12 cellular contexts compared by ENCODE assay signal in genomic region chr19:18501832-18502231, GRCh38. TPM values are rescaled to one million over a fixed set of nuclear protein-coding genes. Genes with fewer than 3 reads are reported as not detected.
A peak's percentile ranks its signal among the peaks of the same experiment; 100 is the strongest.
DNase-seq lines count a peak whose midpoint lies in the region; FAIRE-seq and TF ChIP-seq lines count a peak whose summit lies in the region.
"Had no signal": no experiment of that assay in that cellular context is flagged by ENCODE, and none has a peak within 500 bp of the region (broad histone marks: within the 10 kb centered on the region; RNA-seq: fewer than 3 reads in every experiment).

No MANE protein-coding gene starts in this region.

- no TSS peak for BruUV-seq in mammary epithelial cell (replicated peaks; lab: Mats Ljungman, UMichigan)

- H4K91ac ChIP-seq in H1 (replicated peaks; ENCODE audit: insufficient read length, low read length) (no peak overlapping the region), neuronal stem cell (ENCODE audit: low read depth, low read length, poor library complexity) (no peak overlapping the region)

- DNase-seq in breast epithelium (ENCODE audit: low spot score in 2 of 2): no peak
- no peak for DNase-seq in mammary epithelial cell
- DNase-seq in H1 (ENCODE audit: low read depth in 1 of 2, low spot score in 2 of 2): no peak
- no peak for DNase-seq in neuronal stem cell (ENCODE audit: low spot score)
- no peak for DNase-seq in vagina (ENCODE audit: extremely low spot score in 2 of 2)
- no peak for DNase-seq in Karpas-422
- DNase-seq in OCI-M2 (lab: John Stamatoyannopoulos, UW; ENCODE audit: unreplicated experiment): no peak
- DNase-seq in foreskin fibroblast: no peak
- DNase-seq: activated CD4-positive, alpha-beta T cell treated with anti-CD3 and anti-CD28 coated beads, Interleukin-2, amount 50 U/mL, for 4 hours; hippocampal formation; NCI-H1092 treated with DMSO at 0.1 percent for 48 hours had no signal

- TF ChIP-seq POLR2A in breast epithelium (IDR thresholded peaks at IDR 0.05): no peak
- no peak for TF ChIP-seq POLR2A in H1 (IDR thresholded peaks at IDR 0.05; ENCODE audit: control extremely low read depth in 1 of 2, low read depth in 2 of 2, low read length in 2 of 2)
- no peak for TF ChIP-seq POLR2A in vagina (IDR thresholded peaks at IDR 0.05)

- no peak for TF ChIP-seq EP300 in H1 (IDR thresholded peaks at IDR 0.05; ENCODE audit: borderline replicate concordance in 1 of 2, low read depth in 2 of 2, low read length in 2 of 2)

- CTCF ChIA-PET in mammary epithelial cell (lab: Charles Lee; ENCODE audit: low non-redundant PET) (no interaction called here), H1 (lab: Charles Lee; ENCODE audit: partially characterized antibody) (interaction anchor here (0.9 to 32.9 kb wide), 7 partner anchors 10 to 228 kb away, joined by 3 to 458 read pairs (median 5); no protein-coding TSS in a partner anchor)

- H2AK5ac ChIP-seq in H1 (ENCODE audit: low read depth, low read length): no peak overlapping the region
- no peak overlapping the region for H2AK5ac ChIP-seq in neuronal stem cell (ENCODE audit: low read depth, low read length)

- H3K79me2 ChIP-seq in mammary epithelial cell (ENCODE audit: insufficient read depth, low read length): peaks cover 98% of the 10 kb centered on the region
- peaks cover 0 to 59% of the 10 kb centered on the region in 2 experiments; a peak in 3 of 4 replicates for H3K79me2 ChIP-seq in H1 (ENCODE audit: control insufficient read depth in 1 of 2, insufficient read depth in 2 of 2, low read length in 2 of 2)
- peaks cover 96% of the 10 kb centered on the region for H3K79me2 ChIP-seq in Karpas-422 (ENCODE audit: low read length)

- H3K23me2 ChIP-seq in H1 (ENCODE audit: low read depth, low read length): no peaks in the 10 kb centered on the region

- H2BK12ac ChIP-seq in H1 (ENCODE audit: low read depth, low read length) (no peak overlapping the region), neuronal stem cell (ENCODE audit: low read length) (no peak overlapping the region)

- H3K4me1 ChIP-seq in breast epithelium: peaks cover 27 to 37% of the 10 kb centered on the region in 2 donors
- H3K4me1 ChIP-seq in mammary epithelial cell (ENCODE audit: insufficient read depth, low read length): peaks cover 34% of the 10 kb centered on the region
- H3K4me1 ChIP-seq in H1 (replicated peaks in 1 of 4; ENCODE audit: control insufficient read depth in 3 of 4, insufficient read depth in 4 of 4, low read length in 3 of 4): no peaks in the 10 kb centered on the region; a peak in 1 of 7 replicates
- peaks cover 2 to 4% of the 10 kb centered on the region in 2 donors for H3K4me1 ChIP-seq in neuronal stem cell (ENCODE audit: control insufficient read depth in 2 of 2, insufficient read depth in 1 of 2, low read depth in 1 of 2, low read length in 2 of 2)
- H3K4me1 ChIP-seq in vagina: peaks cover 100% of the 10 kb centered on the region
- H3K4me1 ChIP-seq in Karpas-422 (ENCODE audit: low read length): peaks cover 55% of the 10 kb centered on the region

- H2BK120ac ChIP-seq in H1 (replicated peaks; ENCODE audit: low read depth, low read length) (no peak overlapping the region), neuronal stem cell (ENCODE audit: low read depth, low read length) (no peak overlapping the region)

- H3K18ac ChIP-seq in H1 (ENCODE audit: extremely low read depth, low read length) (no peak overlapping the region), neuronal stem cell (ENCODE audit: low read length) (no peak overlapping the region)

- no peak overlapping the region for H3K4me2 ChIP-seq in mammary epithelial cell (ENCODE audit: insufficient read depth, low read depth, low read length)
- H3K4me2 ChIP-seq in H1 (ENCODE audit: insufficient read depth in 1 of 2, low read depth in 2 of 2, low read length in 2 of 2): no peak overlapping the region
- no peak overlapping the region for H3K4me2 ChIP-seq in neuronal stem cell (ENCODE audit: insufficient read depth, low read length, poor library complexity, severe bottlenecking)
- no peak overlapping the region for H3K4me2 ChIP-seq in Karpas-422 (ENCODE audit: low read depth, low read length, poor library complexity, severe bottlenecking)

- H3K14ac ChIP-seq in H1 (ENCODE audit: insufficient read length) (no peak overlapping the region), neuronal stem cell (ENCODE audit: low read length) (peak overlapping the region; percentile 75)

- no peak overlapping the region for H2BK5ac ChIP-seq in H1 (ENCODE audit: low read depth, low read length)
- no peak overlapping the region for H2BK5ac ChIP-seq in neuronal stem cell (ENCODE audit: low read length)

- H3K79me1 ChIP-seq in H1 (ENCODE audit: low read depth, low read length) (peaks cover 23% of the 10 kb centered on the region), neuronal stem cell (ENCODE audit: low read depth, low read length) (peaks cover 19% of the 10 kb centered on the region)

- intact Hi-C loops in breast epithelium (cut with DNase I; ENCODE audit: low total_unique reads): no loop called here
- intact Hi-C loops in mammary epithelial cell (cut with micrococcal nuclease): no loop called here
- intact Hi-C loops in vagina (cut with DNase I): no loop called here

- H4K8ac ChIP-seq in H1 (ENCODE audit: extremely low read depth, insufficient read depth, low read length) (peak overlapping the region; percentile 45; the same call in 1 of the 2 replicates), neuronal stem cell (ENCODE audit: low read depth, low read length) (no peak overlapping the region)

- peak overlapping the region; percentile 43 to 67 for H3K27ac ChIP-seq in breast epithelium
- no peak overlapping the region for H3K27ac ChIP-seq in mammary epithelial cell (ENCODE audit: insufficient read depth, low read depth, low read length)
- no peak overlapping the region for H3K27ac ChIP-seq in H1 (ENCODE audit: low read depth, low read length)
- H3K27ac ChIP-seq in neuronal stem cell (replicated peaks; ENCODE audit: low read length): no peak overlapping the region
- H3K27ac ChIP-seq in vagina: peak overlapping the region; percentile 41
- H3K27ac ChIP-seq in Karpas-422 (ENCODE audit: low read length): no peak overlapping the region

- no peaks in the 10 kb centered on the region for H3K9me2 ChIP-seq in Karpas-422 (replicated peaks; ENCODE audit: insufficient read depth, low read length)

- TF ChIP-seq CTCF in breast epithelium (IDR thresholded peaks at IDR 0.05) (no peak), mammary epithelial cell (conservative IDR thresholded peaks at IDR 0.05 in 1 of 2, IDR thresholded peaks at IDR 0.05 in 1 of 2; ENCODE audit: extremely low read depth in 1 of 2, insufficient read depth in 1 of 2, low read depth in 1 of 2, low read length in 2 of 2) (no peak), H1 (IDR thresholded peaks at IDR 0.05; ENCODE audit: control extremely low read depth in 1 of 3, insufficient read depth in 1 of 3, low read depth in 1 of 3, low read length in 3 of 3) (no peak), vagina (IDR thresholded peaks at IDR 0.05) (no peak), foreskin fibroblast (IDR thresholded peaks at IDR 0.05; ENCODE audit: low read depth, low read length) (no peak)

- H3K56ac ChIP-seq in H1 (replicated peaks; ENCODE audit: insufficient read length, low read depth, low read length): no peak overlapping the region

- H3K27me3 ChIP-seq in breast epithelium (no peaks in the 10 kb centered on the region), mammary epithelial cell (ENCODE audit: insufficient read depth, low read length) (no peaks in the 10 kb centered on the region), H1 (replicated peaks in 1 of 4; ENCODE audit: control insufficient read depth in 3 of 4, extremely low read depth in 1 of 4, insufficient read depth in 3 of 4, low read length in 3 of 4) (no peaks in the 10 kb centered on the region), neuronal stem cell (ENCODE audit: control insufficient read depth in 3 of 3, insufficient read depth in 3 of 3, low read depth in 1 of 3, low read length in 3 of 3) (peaks cover 0 to 2% (median 0%) of the 10 kb centered on the region in 3 experiments), vagina (no peaks in the 10 kb centered on the region), Karpas-422 (ENCODE audit: low read length) (no peaks in the 10 kb centered on the region)

- H2AFZ ChIP-seq in mammary epithelial cell (ENCODE audit: low read depth, low read length) (no peak overlapping the region), H1 (ENCODE audit: low read length) (no peak overlapping the region), neuronal stem cell (ENCODE audit: low read length) (no peak overlapping the region), Karpas-422 (ENCODE audit: low read length) (no peak overlapping the region)

- POLR2A ChIA-PET in H1 (lab: Charles Lee; ENCODE audit: partially characterized antibody): interaction anchor here (0.6 to 2.9 kb wide), 4 partner anchors 14 to 300 kb away, joined by 3 to 9 read pairs (median 3); partner anchors contain the start of gene REX1BD

- no peak overlapping the region for H3K23ac ChIP-seq in H1 (ENCODE audit: insufficient read length)
- H3K23ac ChIP-seq in neuronal stem cell (ENCODE audit: low read depth, low read length, poor library complexity): peak overlapping the region; percentile 49

- H3K36me3 ChIP-seq in breast epithelium (no peaks in the 10 kb centered on the region), mammary epithelial cell (ENCODE audit: insufficient read depth, low read length) (no peaks in the 10 kb centered on the region), H1 (ENCODE audit: control insufficient read depth in 2 of 4, insufficient read depth in 4 of 4, low read length in 3 of 4) (no peaks in the 10 kb centered on the region), neuronal stem cell (replicated peaks in 1 of 2; ENCODE audit: control insufficient read depth in 2 of 2, insufficient read depth in 2 of 2, low read length in 2 of 2) (no peaks in the 10 kb centered on the region), vagina (no peaks in the 10 kb centered on the region), Karpas-422 (ENCODE audit: insufficient read depth, low read length) (no peaks in the 10 kb centered on the region)

- H3K4ac ChIP-seq in H1 (replicated peaks; ENCODE audit: insufficient read length, low read depth, low read length) (no peak overlapping the region), neuronal stem cell (ENCODE audit: low read length) (peak overlapping the region; percentile 59)

- H2BK15ac ChIP-seq in H1 (ENCODE audit: low read length): no peak overlapping the region
- H2BK15ac ChIP-seq in neuronal stem cell (ENCODE audit: low read length): no peak overlapping the region

- no peak overlapping the region for H2BK20ac ChIP-seq in H1 (ENCODE audit: low read length)

- dilution Hi-C loops in mammary epithelial cell (cut with HindIII; ENCODE audit: low sequenced_read_pairs): no loop called here

- no peak for TF ChIP-seq RAD21 in H1 (IDR thresholded peaks at IDR 0.05 in 1 of 2, conservative IDR thresholded peaks at IDR 0.05 in 1 of 2; ENCODE audit: low read depth in 2 of 2, low read length in 2 of 2)

- no peak for FAIRE-seq in H1 (lab: Jason Lieb, UNC)

- H4K20me1 ChIP-seq in mammary epithelial cell (ENCODE audit: insufficient read depth, low read length) (peaks cover 17% of the 10 kb centered on the region), H1 (replicated peaks in 1 of 2; ENCODE audit: control insufficient read depth in 1 of 2, insufficient read depth in 2 of 2, low read length in 2 of 2) (peaks cover 19 to 44% of the 10 kb centered on the region in 2 experiments), Karpas-422 (ENCODE audit: insufficient read depth, low read depth, low read length) (peaks cover 37% of the 10 kb centered on the region)

- no peak overlapping the region for H4K5ac ChIP-seq in H1 (ENCODE audit: insufficient read length, low read depth, low read length)

- 66% methylated on average over 7 of the region's 9 CpGs for WGBS in mammary epithelial cell (ENCODE audit: low coverage, missing lambda C conversion rate)
- WGBS in H1 (ENCODE audit: extremely low coverage in 1 of 2, insufficient coverage in 1 of 2, insufficient read length in 1 of 2, insufficient replicate concordance in 2 of 2, low coverage in 1 of 2, low lambda C conversion rate in 2 of 2, missing lambda C conversion rate in 1 of 2), 2 experiments: 97% methylated on average over 8 of the region's 9 CpGs; no CpG with 5 or more reads in 1 of the 2 experiments
- no CpG with 5 or more reads among the region's 9 CpGs for WGBS in neuronal stem cell (ENCODE audit: extremely low coverage in 2 of 2, insufficient read length in 2 of 2, insufficient replicate concordance in 1 of 2), 2 donors

- H3K4me3 ChIP-seq in breast epithelium: peak overlapping the region in 1 of 3 donors; percentile 17
- no peak overlapping the region for H3K4me3 ChIP-seq in mammary epithelial cell (replicated peaks in 1 of 3; ENCODE audit: insufficient read depth in 1 of 3, low read depth in 2 of 3, low read length in 3 of 3)
- no peak overlapping the region for H3K4me3 ChIP-seq in H1 (ENCODE audit: extremely low read depth in 1 of 4, insufficient read depth in 2 of 4, low read depth in 3 of 4, low read length in 4 of 4)
- no peak overlapping the region for H3K4me3 ChIP-seq in neuronal stem cell (ENCODE audit: low read length in 2 of 2)
- H3K4me3 ChIP-seq in vagina: no peak overlapping the region
- H3K4me3 ChIP-seq in Karpas-422 (ENCODE audit: low read length): no peak overlapping the region
- no peak overlapping the region for H3K4me3 ChIP-seq in foreskin fibroblast (ENCODE audit: low read depth in 1 of 2, low read length in 2 of 2)
- H3K4me3 ChIP-seq: mucosa of descending colon had no signal

- no peak overlapping the region for H3K9ac ChIP-seq in mammary epithelial cell (ENCODE audit: insufficient read depth, low read length)
- H3K9ac ChIP-seq in H1 (replicated peaks in 1 of 4; ENCODE audit: extremely low read depth in 1 of 4, low read depth in 3 of 4, low read length in 3 of 4): no peak overlapping the region
- peak overlapping the region; percentile 63 for H3K9ac ChIP-seq in neuronal stem cell (ENCODE audit: low read depth, low read length, poor library complexity)
- H3K9ac ChIP-seq in Karpas-422 (ENCODE audit: low read length): no peak overlapping the region

- H3K9me3 ChIP-seq in breast epithelium (no peaks in the 10 kb centered on the region), mammary epithelial cell (replicated peaks; ENCODE audit: insufficient read depth, low read length) (no peaks in the 10 kb centered on the region), H1 (ENCODE audit: insufficient read depth in 2 of 2, low read depth in 1 of 2, low read length in 1 of 2) (no peaks in the 10 kb centered on the region), neuronal stem cell (replicated peaks in 1 of 2; ENCODE audit: control insufficient read depth in 2 of 2, insufficient read depth in 1 of 2, low read depth in 1 of 2, low read length in 2 of 2) (no peaks in the 10 kb centered on the region), vagina (no peaks in the 10 kb centered on the region), Karpas-422 (ENCODE audit: low read length) (no peaks in the 10 kb centered on the region)
- H3K9me3 ChIP-seq: mucosa of descending colon had no signal

- in situ Hi-C loops in mammary epithelial cell (cut with MboI; ENCODE audit: low sequenced_read_pairs in 2 of 2): no loop called here

RNA-seq across cellular contexts. Expression of gene ELL, which starts 20.0 kb away (rescaled TPM):
- total RNA-seq in breast epithelium (10 to 100 TPM; 13.0 to 22.3 (median 15.7) TPM), mammary epithelial cell (10 to 100 TPM; 17.3 to 27.7 TPM), vagina (25.3 TPM)
- polyA plus RNA-seq in mammary epithelial cell (9.5 TPM), H1 (2011; rRNA removed) (5.2 and 8.8 TPM in 2 replicates)
- 10.9 TPM for polyA minus RNA-seq in mammary epithelial cell
- total RNA-seq in H1 (2021; fragmentation: NEBNext Ultra II Directional; extraction: Animal tissue kit (Norgen Biotek cat#: 25700)): 10.2 and 10.5 TPM in 2 replicates
- 6.5 TPM for polyA plus RNA-seq in H1 (2011; cell fraction: cytosol; rRNA removed)
- polyA plus RNA-seq in H1 (2011; cell fraction: nucleus; rRNA removed): 12.6 TPM
- polyA plus RNA-seq in H1 (2012, experiment 1 of 2): 4.6 to 7.6 TPM (median 7.4 TPM) in 4 replicates
- polyA plus RNA-seq in H1 (2012, experiment 2 of 2): 6.4 TPM
- polyA plus RNA-seq in H1 (2013, experiment 1 of 2): 5.6 TPM
- polyA plus RNA-seq in H1 (2013, experiment 2 of 2): 6.2 TPM
- 3.6 and 5.4 TPM in 2 replicates for polyA minus RNA-seq in H1 (2011; rRNA and poly(A)+ RNA removed)
- 6.4 TPM for polyA minus RNA-seq in H1 (2011; cell fraction: cytosol; rRNA and poly(A)+ RNA removed)
- 10.7 TPM for polyA minus RNA-seq in H1 (2011; cell fraction: nucleus; rRNA and poly(A)+ RNA removed)
- polyA plus RNA-seq in neuronal stem cell (2013, experiment 1 of 2): 5.2 TPM
- polyA plus RNA-seq in neuronal stem cell (2013, experiment 2 of 2): 5.2 TPM
- total RNA-seq in Karpas-422 (2014; rRNA removed; shearing (Covaris generic); ENCODE audit: low replicate concordance): 10.9 and 14.8 TPM in 2 replicates

RNA-seq across cellular contexts. Expression of gene FKBP8, which starts 41.5 kb away (rescaled TPM):
- total RNA-seq in breast epithelium: 100 to 1,000 TPM; 214 to 336 (median 294) TPM
- total RNA-seq in mammary epithelial cell: 100 to 1,000 TPM; 201 to 213 TPM
- 165 TPM for polyA plus RNA-seq in mammary epithelial cell
- 75.5 TPM for polyA minus RNA-seq in mammary epithelial cell
- total RNA-seq in H1 (2021; fragmentation: NEBNext Ultra II Directional; extraction: Animal tissue kit (Norgen Biotek cat#: 25700)): 264 and 273 TPM in 2 replicates
- 309 and 441 TPM in 2 replicates for polyA plus RNA-seq in H1 (2011; rRNA removed)
- polyA plus RNA-seq in H1 (2011; cell fraction: cytosol; rRNA removed): 383 TPM
- 364 TPM for polyA plus RNA-seq in H1 (2011; cell fraction: nucleus; rRNA removed)
- 208 to 378 TPM (median 354 TPM) in 4 replicates for polyA plus RNA-seq in H1 (2012, experiment 1 of 2)
- 339 TPM for polyA plus RNA-seq in H1 (2012, experiment 2 of 2)
- 164 TPM for polyA plus RNA-seq in H1 (2013, experiment 1 of 2)
- 163 TPM for polyA plus RNA-seq in H1 (2013, experiment 2 of 2)
- 84.8 and 104 TPM in 2 replicates for polyA minus RNA-seq in H1 (2011; rRNA and poly(A)+ RNA removed)
- polyA minus RNA-seq in H1 (2011; cell fraction: cytosol; rRNA and poly(A)+ RNA removed): 178 TPM
- polyA minus RNA-seq in H1 (2011; cell fraction: nucleus; rRNA and poly(A)+ RNA removed): 121 TPM
- 215 TPM for polyA plus RNA-seq in neuronal stem cell (2013, experiment 1 of 2)
- 207 TPM for polyA plus RNA-seq in neuronal stem cell (2013, experiment 2 of 2)
- 376 TPM for total RNA-seq in vagina
- total RNA-seq in Karpas-422 (2014; rRNA removed; shearing (Covaris generic); ENCODE audit: low replicate concordance): 92.6 and 255 TPM in 2 replicates

RNA-seq across cellular contexts. Expression of gene KXD1, which starts 55.8 kb away (rescaled TPM):
- total RNA-seq in breast epithelium: 100 to 1,000 TPM in 2 of 3 donors, 10 to 100 TPM in 1; 92.6 to 140 (median 139) TPM
- total RNA-seq in mammary epithelial cell: 10 to 100 TPM; 83.9 to 98.2 TPM
- polyA plus RNA-seq in mammary epithelial cell: 159 TPM
- polyA minus RNA-seq in mammary epithelial cell: 97.3 TPM
- 113 and 115 TPM in 2 replicates for total RNA-seq in H1 (2021; fragmentation: NEBNext Ultra II Directional; extraction: Animal tissue kit (Norgen Biotek cat#: 25700))
- polyA plus RNA-seq in H1 (2011; rRNA removed): 267 and 305 TPM in 2 replicates
- polyA plus RNA-seq in H1 (2011; cell fraction: cytosol; rRNA removed): 232 TPM
- 245 TPM for polyA plus RNA-seq in H1 (2011; cell fraction: nucleus; rRNA removed)
- 126 to 174 TPM (median 161 TPM) in 4 replicates for polyA plus RNA-seq in H1 (2012, experiment 1 of 2)
- polyA plus RNA-seq in H1 (2012, experiment 2 of 2): 190 TPM
- polyA plus RNA-seq in H1 (2013, experiment 1 of 2): 119 TPM
- 117 TPM for polyA plus RNA-seq in H1 (2013, experiment 2 of 2)
- 123 and 134 TPM in 2 replicates for polyA minus RNA-seq in H1 (2011; rRNA and poly(A)+ RNA removed)
- 108 TPM for polyA minus RNA-seq in H1 (2011; cell fraction: cytosol; rRNA and poly(A)+ RNA removed)
- polyA minus RNA-seq in H1 (2011; cell fraction: nucleus; rRNA and poly(A)+ RNA removed): 57.9 TPM
- polyA plus RNA-seq in neuronal stem cell (2013, experiment 1 of 2): 150 TPM
- 148 TPM for polyA plus RNA-seq in neuronal stem cell (2013, experiment 2 of 2)
- total RNA-seq in vagina: 131 TPM
- total RNA-seq in Karpas-422 (2014; rRNA removed; shearing (Covaris generic); ENCODE audit: low replicate concordance): 103 and 128 TPM in 2 replicates

Comparison
In these comparisons a context has a peak if more than half of its experiments do, and no peak if none do; other contexts are left out.
1. H3K27ac ChIP-seq: peak in breast epithelium (2 of 2) and vagina (single experiment); none in mammary epithelial cell (single experiment), H1 (single experiment), neuronal stem cell (single experiment) and Karpas-422 (single experiment).